8 cellular contexts compared by ENCODE assay signal in genomic region chr5:43389679-43390329, GRCh38. TPM values are rescaled to one million over a fixed set of nuclear protein-coding genes. Genes with fewer than 3 reads are reported as not detected.
DNase-seq lines count a peak whose midpoint lies in the region; ATAC-seq and TF ChIP-seq lines count a peak whose summit lies in the region.

No MANE protein-coding gene starts in this region.

- peak; percentile 74 for DNase-seq in activated effector memory CD4-positive, alpha-beta T cell treated with anti-CD3 and anti-CD28 coated beads, Interleukin-2, amount 50 U/mL, for 16 hours
- no peak for DNase-seq in activated effector memory CD4-positive, alpha-beta T cell treated with Interleukin-2 at 50 U/mL for 16 hours
- DNase-seq in NCI-H2029 (lab: John Stamatoyannopoulos, UW) (peak; percentile 52), T-helper 1 cell (peak in 3 of 5 donors; percentile 17 to 56 (median 21)), breast epithelium (ENCODE audit: low spot score in 2 of 2) (no peak), iris pigment epithelial cell (ENCODE audit: low read depth) (peak; percentile 92)
- DNase-seq in stimulated activated CD4-positive, alpha-beta T cell treated with anti-CD3 and anti-CD28 coated beads, Interleukin-1b, Interleukin-23, amount 100 ng/mL, for 4 hours (ENCODE audit: low read depth in 2 of 2): peak; percentile 25 to 39

- H3K9me3 ChIP-seq in breast epithelium: no peaks in the 10 kb centered on the region

- no peak for TF ChIP-seq POLR2A in breast epithelium (IDR thresholded peaks at IDR 0.05)

- intact Hi-C loops in breast epithelium (cut with DNase I; ENCODE audit: low total_unique reads): loop anchor here (5.0 kb wide), 1 partner anchor 532 kb away; no protein-coding TSS in a partner anchor

- H3K4me3 ChIP-seq in breast epithelium: no peak overlapping the region

- no peaks in the 10 kb centered on the region for H3K27me3 ChIP-seq in breast epithelium

- ATAC-seq in HG02981 (IDR thresholded peaks at IDR 0.05; ENCODE audit: unreplicated experiment): peak; percentile 53

- no peaks in the 10 kb centered on the region for H3K4me1 ChIP-seq in breast epithelium

- peak; percentile 57 to 62 (median 61) for TF ChIP-seq CTCF in breast epithelium (IDR thresholded peaks at IDR 0.05)

- H3K36me3 ChIP-seq in breast epithelium: no peaks in the 10 kb centered on the region

- peak overlapping the region; percentile 5 to 26 for H3K27ac ChIP-seq in breast epithelium

RNA-seq across cellular contexts. Expression of gene CCL28, which starts 22.4 kb away (rescaled TPM):
- total RNA-seq in breast epithelium: 100 to 1,000 TPM in 1 of 3 donors, 10 to 100 TPM in 1, 1 to 10 TPM in 1; 4.0 to 192 (median 53.4) TPM

Comparison
In these comparisons a context has a peak if more than half of its experiments do, and no peak if none do; other contexts are left out.
1. DNase-seq: peak in activated effector memory CD4-positive, alpha-beta T cell treated with anti-CD3 and anti-CD28 coated beads, Interleukin-2, amount 50 U/mL, for 16 hours (single experiment), NCI-H2029 (single experiment), T-helper 1 cell (3 of 5), iris pigment epithelial cell (single experiment) and stimulated activated CD4-positive, alpha-beta T cell treated with anti-CD3 and anti-CD28 coated beads, Interleukin-1b, Interleukin-23, amount 100 ng/mL, for 4 hours (2 of 2); none in activated effector memory CD4-positive, alpha-beta T cell treated with Interleukin-2 at 50 U/mL for 16 hours (single experiment) and breast epithelium (0 of 2).